8 cellular contexts compared by ENCODE assay signal in genomic region chr10:30059209-30060107, GRCh38. TPM values are rescaled to one million over a fixed set of nuclear protein-coding genes. Genes with fewer than 3 reads are reported as not detected.
DNase-seq lines count a peak whose midpoint lies in the region; ATAC-seq and TF ChIP-seq lines count a peak whose summit lies in the region.

Gene JCAD, minus strand, starts transcription at chr10:30059586. Its CDS starts 11,774 bp downstream, at chr10:30047812.

- intact Hi-C loops in mammary epithelial cell (cut with micrococcal nuclease) = no loop called here

- 75% methylated on average over 4 of the region's 66 CpGs for WGBS in mammary epithelial cell (ENCODE audit: low coverage, missing lambda C conversion rate)

- BruUV-seq in mammary epithelial cell (replicated peaks; lab: Mats Ljungman, UMichigan) = no TSS peak

- in situ Hi-C loops in mammary epithelial cell (cut with MboI; ENCODE audit: low sequenced_read_pairs in 2 of 2) = no loop called here

- H3K9me3 ChIP-seq in mammary epithelial cell (replicated peaks; ENCODE audit: insufficient read depth, low read length) = no peaks in the 10 kb centered on the region
- no peaks in the 10 kb centered on the region for H3K9me3 ChIP-seq in skeletal muscle satellite cell (replicated peaks; ENCODE audit: low read length)

- DNase-seq in mammary epithelial cell (peak; percentile 15), iPS-NIHi7 (ENCODE audit: extremely low spot score) (peak; percentile 88), KG1 (lab: John Stamatoyannopoulos, UW) (no peak), SKM-1 (lab: John Stamatoyannopoulos, UW; ENCODE audit: unreplicated experiment) (no peak)

- H3K27ac ChIP-seq in VCaP (peak within 1 kb of the TSS; percentile 53; the same call in 1 of the 2 replicates), mammary epithelial cell (ENCODE audit: insufficient read depth, low read depth, low read length) (no peak within 1 kb of the TSS)

- H3K27me3 ChIP-seq in mammary epithelial cell (ENCODE audit: insufficient read depth, low read length) = peaks cover 5% of the 10 kb centered on the region
- peaks cover 25% of the 10 kb centered on the region for H3K27me3 ChIP-seq in skeletal muscle satellite cell (ENCODE audit: control insufficient read depth, insufficient read depth, low read length)

- no peaks in the 10 kb centered on the region for H3K79me2 ChIP-seq in mammary epithelial cell (ENCODE audit: insufficient read depth, low read length)

- dilution Hi-C loops in mammary epithelial cell (cut with HindIII; ENCODE audit: low sequenced_read_pairs) = no loop called here

- TF ChIP-seq CTCF in VCaP (conservative IDR thresholded peaks at IDR 0.05) (no peak), mammary epithelial cell (conservative IDR thresholded peaks at IDR 0.05 in 1 of 2, IDR thresholded peaks at IDR 0.05 in 1 of 2; ENCODE audit: extremely low read depth in 1 of 2, insufficient read depth in 1 of 2, low read depth in 1 of 2, low read length in 2 of 2) (no peak)

- peaks cover 7% of the 10 kb centered on the region for H3K4me1 ChIP-seq in mammary epithelial cell (ENCODE audit: insufficient read depth, low read length)
- peaks cover 5% of the 10 kb centered on the region for H3K4me1 ChIP-seq in skeletal muscle satellite cell (ENCODE audit: control insufficient read depth, insufficient read depth, low read length)

- H3K4me3 ChIP-seq in mammary epithelial cell (replicated peaks in 1 of 3; ENCODE audit: insufficient read depth in 1 of 3, low read depth in 2 of 3, low read length in 3 of 3) (peak within 1 kb of the TSS; percentile 51 to 61 (median 54)), skeletal muscle satellite cell (ENCODE audit: low read length) (peak within 1 kb of the TSS; percentile 77)

- peak within 1 kb of the TSS; percentile 98 for H3K4me2 ChIP-seq in mammary epithelial cell (ENCODE audit: insufficient read depth, low read depth, low read length)
- peak within 1 kb of the TSS; percentile 89 for H3K4me2 ChIP-seq in skeletal muscle satellite cell (ENCODE audit: low read length)

- H3K9ac ChIP-seq in mammary epithelial cell (ENCODE audit: insufficient read depth, low read length) = no peak within 1 kb of the TSS
- peak within 1 kb of the TSS; percentile 78 for H3K9ac ChIP-seq in skeletal muscle satellite cell (ENCODE audit: low read depth, low read length)

- peak; percentile 77 for ATAC-seq in GM18498 (IDR thresholded peaks at IDR 0.05; ENCODE audit: unreplicated experiment)
- ATAC-seq in HG03439 (IDR thresholded peaks at IDR 0.05; ENCODE audit: unreplicated experiment) = peak; percentile 69

- H2AFZ ChIP-seq in mammary epithelial cell (ENCODE audit: low read depth, low read length) = peak within 1 kb of the TSS; percentile 91

- H3K36me3 ChIP-seq in mammary epithelial cell (ENCODE audit: insufficient read depth, low read length) = no peaks in the 10 kb centered on the region
- H3K36me3 ChIP-seq in skeletal muscle satellite cell (ENCODE audit: insufficient read depth, low read length) = no peaks in the 10 kb centered on the region

- H4K20me1 ChIP-seq in mammary epithelial cell (ENCODE audit: insufficient read depth, low read length) = no peaks in the 10 kb centered on the region

- CTCF ChIA-PET in mammary epithelial cell (lab: Charles Lee; ENCODE audit: low non-redundant PET) = no interaction called here

RNA-seq across cellular contexts. Expression of gene JCAD, which starts in this region (rescaled TPM):
- total RNA-seq in mammary epithelial cell = under 1 TPM; 0.17 to 0.21 TPM
- 0.11 TPM for polyA plus RNA-seq in mammary epithelial cell
- 17.6 TPM for polyA minus RNA-seq in mammary epithelial cell
- 0.22 and 0.51 TPM in 2 replicates for total RNA-seq in skeletal muscle satellite cell (2012; rRNA removed)

Comparison
In these comparisons a context has a peak if more than half of its experiments do, and no peak if none do; other contexts are left out.
1. DNase-seq: peak in mammary epithelial cell (single experiment) and iPS-NIHi7 (single experiment); none in KG1 (single experiment) and SKM-1 (single experiment).